In genomic region chr20:7911586-7912330, GRCh38 we compare ENCODE assay signal across 31 cellular contexts. TPM values are rescaled to one million over a fixed set of nuclear protein-coding genes. Genes with fewer than 3 reads are reported as not detected.
DNase-seq lines count a peak whose midpoint lies in the region; ATAC-seq and TF ChIP-seq lines count a peak whose summit lies in the region.
"Had no signal": no experiment of that assay in that cellular context is flagged by ENCODE, and none has a peak within 500 bp of the region (broad histone marks: within the 10 kb centered on the region; RNA-seq: fewer than 3 reads in every experiment).

No MANE protein-coding gene starts in this region.

- in situ Hi-C loops in mammary epithelial cell (cut with MboI; ENCODE audit: low sequenced_read_pairs in 2 of 2), result loop anchor here in 1 of 2 donors (25.0 kb wide), 1 partner anchor 101 kb away; the partner anchor contains the start of gene TMX4

- H3K27ac ChIP-seq in mammary epithelial cell (ENCODE audit: insufficient read depth, low read depth, low read length), result peak overlapping the region; percentile 63
- H3K27ac ChIP-seq: BLaER1, neutrophil, PC-9, prostate gland, suprapubic skin, upper lobe of right lung had no signal

- intact Hi-C loops in mammary epithelial cell (cut with micrococcal nuclease), result no loop called here

- H3K4me2 ChIP-seq in mammary epithelial cell (ENCODE audit: insufficient read depth, low read depth, low read length), result peak overlapping the region; percentile 63
- H3K4me2 ChIP-seq: BLaER1, PC-9 had no signal

- H3K9me3 ChIP-seq in mammary epithelial cell (replicated peaks; ENCODE audit: insufficient read depth, low read length), result peaks cover 3% of the 10 kb centered on the region
- H3K9me3 ChIP-seq: BLaER1, neutrophil, prostate gland, suprapubic skin, upper lobe of right lung had no signal

- H4K20me1 ChIP-seq in mammary epithelial cell (ENCODE audit: insufficient read depth, low read length), result no peaks in the 10 kb centered on the region
- H4K20me1 ChIP-seq: BLaER1 had no signal

- CTCF ChIA-PET in mammary epithelial cell (lab: Charles Lee; ENCODE audit: low non-redundant PET), result no interaction called here

- H3K4me3 ChIP-seq in mammary epithelial cell (replicated peaks in 1 of 3; ENCODE audit: insufficient read depth in 1 of 3, low read depth in 2 of 3, low read length in 3 of 3), result no peak overlapping the region
- H3K4me3 ChIP-seq: BLaER1, PC-9, prostate gland, suprapubic skin, upper lobe of right lung had no signal

- ATAC-seq in HG02610 (IDR thresholded peaks at IDR 0.05; ENCODE audit: unreplicated experiment), result no peak
- ATAC-seq: activated CD8-positive, alpha-beta T cell treated with anti-CD3 and anti-CD28 coated beads for 36 hours; activated naive CD4-positive, alpha-beta T cell treated with anti-CD3 and anti-CD28 coated beads, Interleukin-2, amount 50 U/mL, for 72 hours; upper lobe of right lung had no signal

- peak overlapping the region; percentile 25 for H3K9ac ChIP-seq in mammary epithelial cell (ENCODE audit: insufficient read depth, low read length)
- H3K9ac ChIP-seq: BLaER1 had no signal

- BruUV-seq in mammary epithelial cell (replicated peaks; lab: Mats Ljungman, UMichigan), result no TSS peak

- peak overlapping the region; percentile 87 for H2AFZ ChIP-seq in mammary epithelial cell (ENCODE audit: low read depth, low read length)
- H2AFZ ChIP-seq: PC-9 had no signal

- H3K79me2 ChIP-seq in mammary epithelial cell (ENCODE audit: insufficient read depth, low read length), result no peaks in the 10 kb centered on the region

- peak; percentile 71 for DNase-seq in COLO829 (ENCODE audit: low spot score)
- DNase-seq in M059J (ENCODE audit: low read depth), result peak; percentile 43
- peak; percentile 81 for DNase-seq in mammary epithelial cell
- DNase-seq in lung microvascular endothelial cell (ENCODE audit: low read depth in 2 of 2), result peak; percentile 23 to 38
- no peak for DNase-seq in D341Med (ENCODE audit: low spot score)
- no peak for DNase-seq in CD1c-positive myeloid dendritic cell (ENCODE audit: extremely low spot score)
- DNase-seq in NCI-H1048 (lab: John Stamatoyannopoulos, UW), result no peak
- DNase-seq: ACHN; activated CD4-positive, alpha-beta T cell treated with anti-CD3 and anti-CD28 coated beads for 1 hour; activated CD8-positive, alpha-beta T cell treated with anti-CD3 and anti-CD28 coated beads for 36 hours; COR-L47; DMS79; GDM1; kidney glomerular epithelial cell; mesenchymal stem cell; NCI-H187; NCI-H2171; NCI-H510A treated with DMSO at 0.1 percent for 48 hours; NK-92 treated with Interleukin-12 subunit alpha and Interleukin-12 subunit beta, amount 100 ng/mL, for 24 hours; PC-9; SIG-M5; stimulated activated naive CD4-positive, alpha-beta T cell; T-helper 1 cell; upper lobe of right lung had no signal

- H3K4me1 ChIP-seq in mammary epithelial cell (ENCODE audit: insufficient read depth, low read length), result peaks cover 24% of the 10 kb centered on the region
- H3K4me1 ChIP-seq: BLaER1, prostate gland, suprapubic skin, upper lobe of right lung had no signal

- no peaks in the 10 kb centered on the region for H3K36me3 ChIP-seq in mammary epithelial cell (ENCODE audit: insufficient read depth, low read length)
- H3K36me3 ChIP-seq: BLaER1, neutrophil, prostate gland, suprapubic skin, upper lobe of right lung had no signal

- no peak for TF ChIP-seq CTCF in mammary epithelial cell (conservative IDR thresholded peaks at IDR 0.05 in 1 of 2, IDR thresholded peaks at IDR 0.05 in 1 of 2; ENCODE audit: extremely low read depth in 1 of 2, insufficient read depth in 1 of 2, low read depth in 1 of 2, low read length in 2 of 2)

- H3K27me3 ChIP-seq in mammary epithelial cell (ENCODE audit: insufficient read depth, low read length), result no peaks in the 10 kb centered on the region
- H3K27me3 ChIP-seq: BLaER1, neutrophil, suprapubic skin, upper lobe of right lung had no signal

- 2% methylated on average over 9 of the region's 10 CpGs for WGBS in mammary epithelial cell (ENCODE audit: low coverage, missing lambda C conversion rate)

- dilution Hi-C loops in mammary epithelial cell (cut with HindIII; ENCODE audit: low sequenced_read_pairs), result no loop called here

RNA-seq across cellular contexts. Expression of gene HAO1, which starts 28.5 kb away (rescaled TPM):
- not detected in 2 replicates for total RNA-seq in M059J (2014; rRNA removed; shearing (Covaris generic))
- total RNA-seq in mammary epithelial cell (not detected), lung microvascular endothelial cell (not detected in 2 replicates)
- not detected for polyA plus RNA-seq in mammary epithelial cell
- not detected for polyA minus RNA-seq in mammary epithelial cell
- total RNA-seq: activated CD8-positive, alpha-beta T cell treated with anti-CD3 and anti-CD28 coated beads for 36 hours; activated naive CD4-positive, alpha-beta T cell treated with anti-CD3 and anti-CD28 coated beads, Interleukin-2, amount 50 U/mL, for 72 hours; activated T-helper 2 cell treated with anti-CD3 and anti-CD28 coated beads, Interferon-gamma antibody, Interleukin-2, Interleukin-4, amounts not matched to agents 10 μg/mL and 5 μg/mL and 100 μg/mL, durations not matched to agents 14 hours and 24 hours and 36 hours; PC-9; prostate gland; upper lobe of right lung had no signal

Comparison
In these comparisons a context has a peak if more than half of its experiments do, and no peak if none do; other contexts are left out.
1. DNase-seq: peak in COLO829 (single experiment), M059J (single experiment), mammary epithelial cell (single experiment) and lung microvascular endothelial cell (2 of 2); none in D341Med (single experiment), CD1c-positive myeloid dendritic cell (single experiment) and NCI-H1048 (single experiment).